Comparison of ENCODE assay signal across 3 cellular contexts in the genomic region with DNA sequence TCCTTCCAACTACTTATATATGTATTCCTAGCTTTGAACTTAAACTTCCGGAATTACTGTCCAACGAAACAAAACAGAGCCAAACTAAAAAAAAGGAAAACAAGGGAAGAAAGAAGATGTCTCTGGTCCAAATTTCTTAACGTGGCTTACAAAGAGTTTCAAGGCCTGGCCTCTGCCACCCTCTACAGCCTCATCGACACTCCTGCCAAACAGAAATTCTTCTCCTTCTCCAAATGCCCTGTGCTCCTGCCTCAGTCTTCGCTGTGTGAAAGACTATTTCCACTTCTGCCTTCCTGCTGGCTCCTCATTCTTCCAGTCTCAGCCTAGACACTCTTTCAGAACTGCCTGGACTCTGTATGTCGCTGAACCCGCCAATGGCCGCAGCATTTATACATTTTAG.
TF ChIP-seq lines count a peak whose summit lies in the region.

No MANE protein-coding gene starts in this region.

TF ChIP-seq in IMR-90, 13 proteins besides CTCF, POLR2A, EP300 and RAD21 (continued from another document):
- TF ChIP-seq RFX5 (IDR thresholded peaks at IDR 0.05; ENCODE audit: low read depth, low read length) (no peak), RCOR1 (IDR thresholded peaks at IDR 0.05; ENCODE audit: insufficient replicate concordance, low read length) (no peak)

TF ChIP-seq in GM12891, 5 proteins besides CTCF, POLR2A, EP300 and RAD21 (continued from another document):
- TF ChIP-seq POLR2AphosphoS5 (IDR thresholded peaks at IDR 0.05; ENCODE audit: low read depth, low read length) (no peak), SPI1 (IDR thresholded peaks at IDR 0.05; ENCODE audit: low read depth, low read length) (no peak), PAX5 (IDR thresholded peaks at IDR 0.05; ENCODE audit: insufficient read depth, low read length, severe bottlenecking) (no peak)
TF ChIP-seq in GM12891: peak in this region for 0.

TF ChIP-seq in HepG2, 621 proteins besides CTCF, POLR2A, EP300 and RAD21 (continued from another document):
- TF ChIP-seq, protein P1, sequence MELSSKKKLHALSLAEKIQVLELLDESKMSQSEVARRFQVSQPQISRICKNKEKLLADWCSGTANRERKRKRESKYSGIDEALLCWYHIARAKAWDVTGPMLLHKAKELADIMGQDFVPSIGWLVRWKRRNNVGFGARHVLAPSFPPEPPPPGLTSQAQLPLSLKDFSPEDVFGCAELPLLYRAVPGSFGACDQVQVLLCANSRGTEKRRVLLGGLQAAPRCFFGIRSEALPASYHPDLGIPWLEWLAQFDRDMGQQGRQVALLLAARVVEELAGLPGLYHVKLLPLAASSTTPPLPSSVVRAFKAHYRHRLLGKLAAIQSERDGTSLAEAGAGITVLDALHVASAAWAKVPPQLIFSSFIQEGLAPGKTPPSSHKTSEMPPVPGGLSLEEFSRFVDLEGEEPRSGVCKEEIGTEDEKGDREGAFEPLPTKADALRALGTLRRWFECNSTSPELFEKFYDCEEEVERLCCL (CRISPR knock-in tag; IDR thresholded peaks at IDR 0.05; ENCODE audit: borderline replicate concordance): no peak
